Comparison of ENCODE assay signal across 14 cellular contexts in the genomic region with DNA sequence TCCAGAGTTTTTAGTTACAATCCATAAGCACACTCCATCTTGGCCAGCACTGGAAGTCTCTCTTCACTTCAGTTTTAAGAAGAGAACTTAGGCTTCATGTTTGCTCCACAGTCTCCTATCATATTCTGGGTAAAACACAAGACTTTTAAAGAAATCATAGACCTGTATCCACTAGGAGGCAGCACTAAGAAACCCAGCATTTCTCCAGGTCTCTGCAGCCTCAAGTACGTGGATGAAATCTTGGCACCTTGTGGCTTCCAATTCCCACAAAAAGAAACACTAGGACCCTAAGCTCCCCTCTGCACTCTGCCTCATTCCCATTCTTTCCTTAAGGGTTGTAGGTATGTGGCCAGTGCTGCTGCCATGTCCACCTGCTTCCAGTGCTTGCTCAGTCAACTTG.
A peak's percentile ranks its signal among the peaks of the same experiment; 100 is the strongest.
DNase-seq lines count a peak whose midpoint lies in the region; TF ChIP-seq lines count a peak whose summit lies in the region.
"Had no signal": no experiment of that assay in that cellular context is flagged by ENCODE, and none has a peak within 500 bp of the region (broad histone marks: within the 10 kb centered on the region; RNA-seq: fewer than 3 reads in every experiment).

No MANE protein-coding gene starts in this region.

- no peak for DNase-seq in GM12864 (ENCODE audit: low read depth)
- DNase-seq in LNCaP clone FGC (ENCODE audit: low read depth) = no peak
- peak; percentile 1 to 10 for DNase-seq in cardiac fibroblast (ENCODE audit: low read depth in 2 of 2)
- no peak for DNase-seq in neural crest cell (ENCODE audit: low read depth, low spot score)
- DNase-seq in NCI-H2107 treated with DMSO at 0.1 percent for 48 hours (lab: John Stamatoyannopoulos, UW; ENCODE audit: unreplicated experiment) = no peak
- no peak for DNase-seq in Caco-2
- DNase-seq in activated CD4-positive, alpha-beta T cell treated with anti-CD3 and anti-CD28 coated beads, Interleukin-2, amount 50 U/mL, for 4 hours = no peak
- DNase-seq: activated T-cell treated with anti-CD3 and anti-CD28 coated beads, Interleukin-2, amount 50 U/mL, for 48 hours; DMS79; foreskin melanocyte; left cardiac atrium; NCI-H2107; stimulated activated CD4-positive, alpha-beta T cell treated with anti-CD3 and anti-CD28 coated beads, Interleukin-15, amount 100 ng/mL, for 24 hours had no signal

- CTCF ChIA-PET in Caco-2 (lab: Charles Lee) = no interaction called here

- no peaks in the 10 kb centered on the region for H3K27me3 ChIP-seq in Caco-2 (replicated peaks; ENCODE audit: control insufficient read depth, insufficient read depth, low read length)

- TF ChIP-seq CTCF in GM12864 (IDR thresholded peaks at IDR 0.05; ENCODE audit: low read depth, low read length, missing control alignments) (peak; percentile 4), LNCaP clone FGC (IDR thresholded peaks at IDR 0.05; ENCODE audit: control insufficient read depth, extremely low read depth, insufficient read depth) (peak; percentile 39), cardiac fibroblast (IDR thresholded peaks at IDR 0.05; ENCODE audit: low read depth, low read length) (no peak), neural crest cell (conservative IDR thresholded peaks at IDR 0.05) (peak; percentile 30), Caco-2 (IDR thresholded peaks at IDR 0.05; ENCODE audit: insufficient read depth in 1 of 2, low read depth in 1 of 2, low read length in 1 of 2, severe bottlenecking in 1 of 2, unreplicated experiment in 1 of 2) (peak in 1 of 2 experiments; percentile 8)

- no peaks in the 10 kb centered on the region for H3K4me1 ChIP-seq in Caco-2

- H3K36me3 Mint-ChIP-seq in neural crest cell (ENCODE audit: low read depth) = no peaks in the 10 kb centered on the region
- H3K36me3 Mint-ChIP-seq in Caco-2 (ENCODE audit: insufficient read depth, unreplicated experiment) = no peaks in the 10 kb centered on the region

- H3K4me1 Mint-ChIP-seq in neural crest cell = no peaks in the 10 kb centered on the region
- H3K4me1 Mint-ChIP-seq in Caco-2 (ENCODE audit: low read depth, unreplicated experiment) = no peaks in the 10 kb centered on the region

- no peaks in the 10 kb centered on the region for H3K27me3 Mint-ChIP-seq in neural crest cell (ENCODE audit: low read depth)
- H3K27me3 Mint-ChIP-seq in Caco-2 (ENCODE audit: insufficient read depth, unreplicated experiment) = no peaks in the 10 kb centered on the region
- H3K27me3 Mint-ChIP-seq: central memory CD8-positive, alpha-beta T cell had no signal

- no peak overlapping the region for H3K4me3 Mint-ChIP-seq in neural crest cell
- H3K4me3 Mint-ChIP-seq in Caco-2 (ENCODE audit: unreplicated experiment) = no peak overlapping the region
- H3K4me3 Mint-ChIP-seq: central memory CD8-positive, alpha-beta T cell had no signal

- POLR2A ChIA-PET in Caco-2 (lab: Charles Lee) = no interaction called here

- H3K36me3 ChIP-seq in Caco-2 (ENCODE audit: control insufficient read depth, insufficient read depth, low read length) = no peaks in the 10 kb centered on the region

- H3K9me3 ChIP-seq in Caco-2 = no peaks in the 10 kb centered on the region

- H3K9me3 Mint-ChIP-seq in neural crest cell (peaks cover 12% of the 10 kb centered on the region), Caco-2 (ENCODE audit: unreplicated experiment) (no peaks in the 10 kb centered on the region)
- H3K9me3 Mint-ChIP-seq: central memory CD8-positive, alpha-beta T cell had no signal

- H3K27ac Mint-ChIP-seq in neural crest cell (ENCODE audit: unreplicated experiment) (no peak overlapping the region), Caco-2 (ENCODE audit: unreplicated experiment) (no peak overlapping the region)

- intact Hi-C loops in Caco-2 (cut with micrococcal nuclease; ENCODE audit: unreplicated experiment) = no loop called here

- no TSS peak for BruUV-seq in Caco-2 (replicated peaks; lab: Mats Ljungman, UMichigan)

- H3K4me3 ChIP-seq in GM12864 (ENCODE audit: low read depth, low read length) = no peak overlapping the region
- no peak overlapping the region for H3K4me3 ChIP-seq in LNCaP clone FGC (ENCODE audit: low read depth, low read length)
- H3K4me3 ChIP-seq in cardiac fibroblast (replicated peaks in 1 of 2; ENCODE audit: low read depth in 2 of 2, low read length in 2 of 2) = no peak overlapping the region
- no peak overlapping the region for H3K4me3 ChIP-seq in Caco-2 (ENCODE audit: low read depth, low read length)

Comparison
In these comparisons a context has a peak if more than half of its experiments do, and no peak if none do; other contexts are left out.
1. DNase-seq: peak in cardiac fibroblast (2 of 2); none in GM12864 (single experiment), LNCaP clone FGC (single experiment), neural crest cell (single experiment), NCI-H2107 treated with DMSO at 0.1 percent for 48 hours (single experiment), Caco-2 (0 of 2) and activated CD4-positive, alpha-beta T cell treated with anti-CD3 and anti-CD28 coated beads, Interleukin-2, amount 50 U/mL, for 4 hours (0 of 2).